ENCODE assay signal across 16 cellular contexts in genomic region chr6:32578962-32579361, GRCh38. TPM values are rescaled to one million over a fixed set of nuclear protein-coding genes. Genes with fewer than 3 reads are reported as not detected.
"Had no signal": no experiment of that assay in that cellular context is flagged by ENCODE, and none has a peak within 500 bp of the region (broad histone marks: within the 10 kb centered on the region; RNA-seq: fewer than 3 reads in every experiment).

No MANE protein-coding gene starts in this region.

- H3K27me3 Mint-ChIP-seq: activated CD4-positive, alpha-beta memory T cell treated with anti-CD3 and anti-CD28 coated beads for 36 hours had no signal

- H3K4me1 ChIP-seq: ascending aorta, esophagus squamous epithelium, neural progenitor cell, right lobe of liver, thyroid gland had no signal

- H3K9me3 Mint-ChIP-seq: activated CD4-positive, alpha-beta memory T cell treated with anti-CD3 and anti-CD28 coated beads for 36 hours; neural progenitor cell had no signal

- H3K36me3 ChIP-seq: ascending aorta, esophagus squamous epithelium, neural progenitor cell, right lobe of liver, thyroid gland had no signal

- H3K4me3 ChIP-seq: ascending aorta, esophagus squamous epithelium, neural progenitor cell, right lobe of liver, SK-N-MC, thyroid gland had no signal

- FAIRE-seq: bronchial epithelial cell, endothelial cell of umbilical vein had no signal

- H3K4me2 ChIP-seq: neural progenitor cell had no signal

- H3K27ac ChIP-seq: ascending aorta, esophagus squamous epithelium, neural progenitor cell, right lobe of liver, SK-N-MC, thyroid gland had no signal

- ATAC-seq: right lobe of liver had no signal

- H3K4me3 Mint-ChIP-seq: activated CD4-positive, alpha-beta memory T cell treated with anti-CD3 and anti-CD28 coated beads for 36 hours; neural progenitor cell had no signal

- H3K36me3 Mint-ChIP-seq: activated CD4-positive, alpha-beta memory T cell treated with anti-CD3 and anti-CD28 coated beads for 36 hours; neural progenitor cell had no signal

- DNase-seq: activated CD4-positive, alpha-beta memory T cell treated with anti-CD3 and anti-CD28 coated beads for 36 hours; activated CD4-positive, alpha-beta T cell treated with anti-CD3 and anti-CD28 coated beads for 1 hour; activated CD8-positive, alpha-beta memory T cell treated with anti-CD3 and anti-CD28 coated beads, Interleukin-2, amount 50 U/mL, for 48 hours; esophagus squamous epithelium; hippocampal formation; right lobe of liver; T1000; thyroid gland had no signal

- H3K9ac ChIP-seq: neural progenitor cell had no signal

- H2AFZ ChIP-seq: neural progenitor cell had no signal

- H3K27me3 ChIP-seq: ascending aorta, esophagus squamous epithelium, neural progenitor cell, right lobe of liver, thyroid gland had no signal

- H3K9me3 ChIP-seq: ascending aorta, esophagus squamous epithelium, right lobe of liver, thyroid gland had no signal

- H3K27ac Mint-ChIP-seq: activated CD4-positive, alpha-beta memory T cell treated with anti-CD3 and anti-CD28 coated beads for 36 hours; neural progenitor cell had no signal

RNA-seq across cellular contexts. Expression of gene HLA-DRB1, which starts 10.7 kb away (rescaled TPM):
- total RNA-seq: bronchial epithelial cell, endothelial cell of umbilical vein, fibroblast of villous mesenchyme, osteocyte, pulmonary artery endothelial cell had no signal
- polyA plus RNA-seq: endothelial cell of umbilical vein had no signal

RNA-seq across cellular contexts. Expression of gene HLA-DRB5, which starts 48.9 kb away (rescaled TPM):
- total RNA-seq: bronchial epithelial cell, endothelial cell of umbilical vein, fibroblast of villous mesenchyme, osteocyte, pulmonary artery endothelial cell had no signal
- polyA plus RNA-seq: endothelial cell of umbilical vein had no signal

RNA-seq across cellular contexts. Expression of gene HLA-DQA1, which starts 58.2 kb away (rescaled TPM):
- total RNA-seq: bronchial epithelial cell, endothelial cell of umbilical vein, fibroblast of villous mesenchyme, osteocyte, pulmonary artery endothelial cell had no signal
- polyA plus RNA-seq: endothelial cell of umbilical vein had no signal
